ENCODE assay signal across 8 cellular contexts in genomic region chr5:177426566-177427210, GRCh38. TPM values are rescaled to one million over a fixed set of nuclear protein-coding genes. Genes with fewer than 3 reads are reported as not detected.
A peak's percentile ranks its signal among the peaks of the same experiment; 100 is the strongest.
DNase-seq lines count a peak whose midpoint lies in the region; ATAC-seq, FAIRE-seq and TF ChIP-seq lines count a peak whose summit lies in the region.

Gene GRK6 (plus strand): TSS chr5:177426676. CDS start chr5:177426846, 170 bp downstream.

- H3K27me3 ChIP-seq in SU-DHL-6 (ENCODE audit: low read length) (no peaks in the 10 kb centered on the region), gastrocnemius medialis (no peaks in the 10 kb centered on the region)

- intact Hi-C loops in gastrocnemius medialis (cut with DNase I; ENCODE audit: low total_unique reads), result loop anchor here (1.0 to 2.0 kb wide), 3 partner anchors 20 to 71 kb away; partner anchors contain the start of genes PDLIM7 and PRR7

- H2AFZ ChIP-seq in SU-DHL-6 (ENCODE audit: low read depth, low read length, severe bottlenecking), result peak within 1 kb of the TSS; percentile 66

- in situ Hi-C loops in gastrocnemius medialis (cut with MboI; ENCODE audit: low sequenced_read_pairs in 4 of 4), result no loop called here

- TF ChIP-seq EP300 in A549 (IDR thresholded peaks at IDR 0.05), result no peak

- POLR2A ChIA-PET in A549 (lab: Yijun Ruan, JAX), result interaction anchor here (0.6 to 3.0 kb wide), 19 partner anchors 10 to 313 kb away, joined by 3 to 41 read pairs (median 5); partner anchors contain the start of gene PRR7

- CTCF ChIA-PET in A549 (lab: Yijun Ruan, JAX), result interaction anchor here (0.6 to 36.0 kb wide), 8 partner anchors 17 to 109 kb away, joined by 3 to 871 read pairs (median 4); partner anchors contain the start of genes F12 and PRR7

- H3K9me3 ChIP-seq in A549 (no peaks in the 10 kb centered on the region), SU-DHL-6 (ENCODE audit: insufficient read depth, low read length) (no peaks in the 10 kb centered on the region), gastrocnemius medialis (no peaks in the 10 kb centered on the region)

- peak; percentile 59 for TF ChIP-seq POLR2A in A549 (IDR thresholded peaks at IDR 0.05; ENCODE audit: low read length)
- TF ChIP-seq POLR2A in gastrocnemius medialis (IDR thresholded peaks at IDR 0.05), result peak; percentile 47 to 78

- no peaks in the 10 kb centered on the region; the same call in 1 of the 2 replicates for H4K20me1 ChIP-seq in SU-DHL-6 (ENCODE audit: low read depth, low read length)

- TF ChIP-seq CTCF in A549 (IDR thresholded peaks at IDR 0.05) (no peak), SU-DHL-6 (IDR thresholded peaks at IDR 0.05; ENCODE audit: insufficient read depth, low read length, poor library complexity, severe bottlenecking) (no peak), gastrocnemius medialis (IDR thresholded peaks at IDR 0.05 in 4 of 5, conservative IDR thresholded peaks at IDR 0.05 in 1 of 5) (no peak)

- peak within 1 kb of the TSS; percentile 68 for H3K9ac ChIP-seq in SU-DHL-6 (ENCODE audit: low read length)

- no peak for FAIRE-seq in A549 (lab: Jason Lieb, UNC)

- H3K4me2 ChIP-seq in A549, result peak within 1 kb of the TSS; percentile 95
- peak within 1 kb of the TSS; percentile 71 for H3K4me2 ChIP-seq in SU-DHL-6 (ENCODE audit: low read depth, low read length, poor library complexity, severe bottlenecking)

- H3K27ac ChIP-seq in A549 (peak within 1 kb of the TSS; percentile 92 to 99), SU-DHL-6 (ENCODE audit: low read depth, low read length) (peak within 1 kb of the TSS; percentile 95), angular gyrus (ENCODE audit: low read depth, low read length) (peak within 1 kb of the TSS; percentile 97), gastrocnemius medialis (peak within 1 kb of the TSS; percentile 87 to 93 (median 89))

- peaks cover 17% of the 10 kb centered on the region for H3K4me1 ChIP-seq in A549
- H3K4me1 ChIP-seq in gastrocnemius medialis, result peaks cover 29 to 33% of the 10 kb centered on the region in 2 donors

- H3K9me2 ChIP-seq in SU-DHL-6 (replicated peaks; ENCODE audit: insufficient read depth, low read length), result no peaks in the 10 kb centered on the region

- H3K4me3 ChIP-seq in A549, result peak within 1 kb of the TSS; percentile 88
- H3K4me3 ChIP-seq in SU-DHL-6 (ENCODE audit: insufficient read depth, low read length, poor library complexity, severe bottlenecking), result peak within 1 kb of the TSS; percentile 66
- peak within 1 kb of the TSS; percentile 69 to 91 (median 84) for H3K4me3 ChIP-seq in gastrocnemius medialis

- DNase-seq in A549 (ENCODE audit: low read depth in 1 of 2, low spot score in 1 of 2) (peak in 1 of 2 experiments; percentile 38), hepatic stellate cell (ENCODE audit: low spot score) (peak; percentile 100), gastrocnemius medialis (no peak)

- WGBS in A549 (ENCODE audit: missing lambda C conversion rate), result under 1% methylated on average over 11 of the region's 82 CpGs

- H3F3A ChIP-seq in SU-DHL-6 (ENCODE audit: insufficient read depth), result peaks cover 44% of the 10 kb centered on the region

- H3K36me3 ChIP-seq in SU-DHL-6 (ENCODE audit: low read length) (no peaks in the 10 kb centered on the region), gastrocnemius medialis (no peaks in the 10 kb centered on the region)

- ATAC-seq in A549 (peak; percentile 23 to 78; a peak in 5 of 6 replicates), GM18858 (IDR thresholded peaks at IDR 0.05; ENCODE audit: unreplicated experiment) (peak; percentile 3), HG03108 (IDR thresholded peaks at IDR 0.05; ENCODE audit: unreplicated experiment) (peak; percentile 3), gastrocnemius medialis (peak; percentile 11 to 18), HG02870 (IDR thresholded peaks at IDR 0.05; ENCODE audit: unreplicated experiment) (no peak)

- H3K79me2 ChIP-seq in SU-DHL-6 (ENCODE audit: insufficient read depth, low read length), result peaks cover 22% of the 10 kb centered on the region

- no peak for TF ChIP-seq RAD21 in A549 (conservative IDR thresholded peaks at IDR 0.05 in 1 of 2, IDR thresholded peaks at IDR 0.05 in 1 of 2)

TF ChIP-seq in A549, 52 proteins besides CTCF, POLR2A, EP300 and RAD21:
- TF ChIP-seq MAZ (IDR thresholded peaks at IDR 0.05; ENCODE audit: borderline replicate concordance, low read depth, low read length) (peak; percentile 69; the same call in 1 of the 2 replicates), MYC (IDR thresholded peaks at IDR 0.05; ENCODE audit: borderline replicate concordance, low read length) (peak; percentile 42), JUN (IDR thresholded peaks at IDR 0.05) (peak in 1 of 2 experiments; percentile 38; a peak in 1 of 5 replicates), KDM1A (IDR thresholded peaks at IDR 0.05; ENCODE audit: low read depth) (no peak), PHF8 (IDR thresholded peaks at IDR 0.05; ENCODE audit: borderline replicate concordance, low read depth) (peak; percentile 86), BCL3 (IDR thresholded peaks at IDR 0.05) (0 out of 3 replicates have a peak, but pooled peaks have one; percentile 6), PBX3 (IDR thresholded peaks at IDR 0.05) (no peak)

RNA-seq across cellular contexts. Expression of gene GRK6, which starts in this region (rescaled TPM):
- 16.5 and 20.1 TPM in 2 replicates for polyA plus RNA-seq in A549 (2011; rRNA removed)
- polyA plus RNA-seq in A549 (2012; cell fraction: cytosol; rRNA removed), result 37.0 and 37.1 TPM in 2 replicates
- 34.5 and 40.9 TPM in 2 replicates for polyA plus RNA-seq in A549 (2012; cell fraction: nucleus; rRNA removed)
- polyA plus RNA-seq in A549 (2017; fragmentation: RNase III; extraction: RNeasy Plus Mini Kit Qiagen cat#74134 plus additional on column Dnase treatment), result 26.3 to 28.8 TPM (median 26.8 TPM) in 3 replicates
- 21.1 and 30.2 TPM in 2 replicates for polyA minus RNA-seq in A549 (2011; rRNA and poly(A)+ RNA removed)
- 10 to 100 TPM; 12.7 to 40.5 (median 32.2) TPM for total RNA-seq in gastrocnemius medialis
